In the genomic region with DNA sequence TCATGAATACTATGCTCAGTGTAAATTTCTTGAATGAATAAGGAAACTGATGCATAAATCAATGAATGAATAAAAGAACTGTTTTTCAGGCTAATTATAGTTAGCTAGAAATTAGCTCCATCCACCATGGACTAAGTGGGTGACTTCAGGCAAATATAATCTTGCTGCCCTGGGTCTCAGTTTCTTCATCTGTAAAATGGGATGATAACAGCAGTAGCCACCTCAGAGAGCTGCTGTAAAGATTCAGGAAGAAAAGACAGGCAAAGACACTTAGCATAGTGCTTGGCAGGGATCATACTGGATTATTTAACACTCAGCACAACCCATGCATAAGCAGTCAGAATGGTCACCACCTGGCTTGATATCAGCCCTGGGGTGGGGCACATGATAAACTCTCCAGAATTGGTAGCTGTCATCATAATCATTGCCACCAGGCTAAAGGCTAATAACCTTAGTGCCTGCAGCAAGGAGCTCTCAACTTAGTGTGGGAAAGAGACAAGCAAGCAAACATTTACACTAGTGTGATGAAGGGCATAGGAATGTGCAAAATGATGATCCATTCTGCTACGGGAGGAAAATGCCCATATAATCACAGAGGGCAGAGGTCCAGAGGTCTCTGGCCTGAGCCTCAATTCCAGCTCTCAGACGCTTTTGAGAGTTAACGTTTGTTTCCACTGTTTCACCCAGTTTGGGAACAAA, we compare ENCODE assay signal across 15 cellular contexts.
DNase-seq lines count a peak whose midpoint lies in the region; ATAC-seq and TF ChIP-seq lines count a peak whose summit lies in the region.
"Had no signal": no experiment of that assay in that cellular context is flagged by ENCODE, and none has a peak within 500 bp of the region (broad histone marks: within the 10 kb centered on the region; RNA-seq: fewer than 3 reads in every experiment).

No MANE protein-coding gene starts in this region.

- dilution Hi-C loops in mammary epithelial cell (cut with HindIII; ENCODE audit: low sequenced_read_pairs), result no loop called here

- H3K27me3 ChIP-seq in BJ (ENCODE audit: control insufficient read depth, insufficient read depth, low read length) (no peaks in the 10 kb centered on the region), MG63 (no peaks in the 10 kb centered on the region), mammary epithelial cell (ENCODE audit: insufficient read depth, low read length) (no peaks in the 10 kb centered on the region), liver (ENCODE audit: control insufficient read depth in 4 of 4, insufficient read depth in 4 of 4, low read length in 3 of 4) (no peaks in the 10 kb centered on the region)
- H3K27me3 ChIP-seq: BLaER1 had no signal

- no peak overlapping the region for H3K27ac ChIP-seq in mammary epithelial cell (ENCODE audit: insufficient read depth, low read depth, low read length)
- no peak overlapping the region for H3K27ac ChIP-seq in liver (ENCODE audit: low read depth in 1 of 2, low read length in 2 of 2)
- H3K27ac ChIP-seq: BLaER1 had no signal

- H3K79me2 ChIP-seq in mammary epithelial cell (ENCODE audit: insufficient read depth, low read length), result no peaks in the 10 kb centered on the region

- BruUV-seq in mammary epithelial cell (replicated peaks; lab: Mats Ljungman, UMichigan), result no TSS peak

- H3K36me3 ChIP-seq in BJ (ENCODE audit: control insufficient read depth, insufficient read depth, low read length) (no peaks in the 10 kb centered on the region), MG63 (no peaks in the 10 kb centered on the region), mammary epithelial cell (ENCODE audit: insufficient read depth, low read length) (no peaks in the 10 kb centered on the region), liver (ENCODE audit: control insufficient read depth in 4 of 4, insufficient read depth in 3 of 4, low read depth in 1 of 4, low read length in 3 of 4) (no peaks in the 10 kb centered on the region)
- H3K36me3 ChIP-seq: BLaER1 had no signal

- POLR2A ChIA-PET in BJ (lab: Charles Lee), result interaction anchor here (0.6 to 1.4 kb wide), 4 partner anchors 54 to 243 kb away, joined by 3 to 5 read pairs (median 4); a partner anchor contains a TSS

- TF ChIP-seq CTCF in BJ (IDR thresholded peaks at IDR 0.05; ENCODE audit: insufficient read depth, low read depth, low read length), result no peak
- TF ChIP-seq CTCF in mammary epithelial cell (conservative IDR thresholded peaks at IDR 0.05 in 1 of 2, IDR thresholded peaks at IDR 0.05 in 1 of 2; ENCODE audit: extremely low read depth in 1 of 2, insufficient read depth in 1 of 2, low read depth in 1 of 2, low read length in 2 of 2), result no peak
- no peak for TF ChIP-seq CTCF in liver (IDR thresholded peaks at IDR 0.05; ENCODE audit: low read depth, low read length, missing input control)

- CTCF ChIA-PET in BJ (lab: Yijun Ruan, JAX) (interaction anchor here (0.6 to 2.2 kb wide), 6 partner anchors 234 to 999 kb away, joined by 3 to 8 read pairs (median 4); a partner anchor contains a TSS), mammary epithelial cell (lab: Charles Lee; ENCODE audit: low non-redundant PET) (no interaction called here)

- H3K9ac ChIP-seq in mammary epithelial cell (ENCODE audit: insufficient read depth, low read length) (no peak overlapping the region), liver (ENCODE audit: low read depth in 1 of 2, low read length in 2 of 2) (no peak overlapping the region)
- H3K9ac ChIP-seq: BLaER1 had no signal

- no peak overlapping the region for H2AFZ ChIP-seq in mammary epithelial cell (ENCODE audit: low read depth, low read length)

- in situ Hi-C loops in mammary epithelial cell (cut with MboI; ENCODE audit: low sequenced_read_pairs in 2 of 2), result no loop called here

- ATAC-seq in GM18870 (IDR thresholded peaks at IDR 0.05; ENCODE audit: unreplicated experiment) (no peak), GM19324 (IDR thresholded peaks at IDR 0.05; ENCODE audit: low FRiP score, unreplicated experiment) (no peak)
- ATAC-seq: activated T-helper 17 cell treated with anti-CD3 and anti-CD28 coated beads, Interleukin-2, amount 50 U/mL, for 72 hours had no signal

- peak; percentile 74 for DNase-seq in BJ (ENCODE audit: low read depth)
- DNase-seq in MG63, result peak; percentile 83
- DNase-seq in mammary epithelial cell, result peak; percentile 40
- DNase-seq in HT-29 (ENCODE audit: low spot score), result no peak
- no peak for DNase-seq in RPMI8226
- DNase-seq: DND-41; KG1; NCI-H2029 treated with DMSO at 0.1 percent for 48 hours; retina; stimulated activated naive CD4-positive, alpha-beta T cell treated with Interleukin-2 at 50 U/mL for 16 hours had no signal

- peaks cover 3% of the 10 kb centered on the region for H3K9me3 ChIP-seq in MG63
- H3K9me3 ChIP-seq in mammary epithelial cell (replicated peaks; ENCODE audit: insufficient read depth, low read length), result no peaks in the 10 kb centered on the region
- peaks cover 0 to 3% (median 0%) of the 10 kb centered on the region in 4 donors for H3K9me3 ChIP-seq in liver (ENCODE audit: control insufficient read depth in 4 of 4, low read length in 3 of 4)

- no peak overlapping the region for H3K4me3 ChIP-seq in BJ (ENCODE audit: low read depth, low read length)
- no peak overlapping the region for H3K4me3 ChIP-seq in MG63
- no peak overlapping the region for H3K4me3 ChIP-seq in mammary epithelial cell (replicated peaks in 1 of 3; ENCODE audit: insufficient read depth in 1 of 3, low read depth in 2 of 3, low read length in 3 of 3)
- H3K4me3 ChIP-seq in liver (ENCODE audit: low read depth in 1 of 3, low read length in 3 of 3), result no peak overlapping the region
- H3K4me3 ChIP-seq: BLaER1 had no signal

- peak in 1 of 2 donors; percentile 9 for TF ChIP-seq RAD21 in liver (IDR thresholded peaks at IDR 0.05)

- H3K4me2 ChIP-seq in mammary epithelial cell (ENCODE audit: insufficient read depth, low read depth, low read length), result no peak overlapping the region
- H3K4me2 ChIP-seq: BLaER1 had no signal

- no peaks in the 10 kb centered on the region for H4K20me1 ChIP-seq in mammary epithelial cell (ENCODE audit: insufficient read depth, low read length)
- H4K20me1 ChIP-seq: BLaER1 had no signal

- H3K4me1 ChIP-seq in mammary epithelial cell (ENCODE audit: insufficient read depth, low read length), result peaks cover 24% of the 10 kb centered on the region
- no peaks in the 10 kb centered on the region for H3K4me1 ChIP-seq in liver (ENCODE audit: control insufficient read depth in 4 of 4, insufficient read depth in 4 of 4, low read length in 3 of 4)

- intact Hi-C loops in mammary epithelial cell (cut with micrococcal nuclease), result no loop called here

- WGBS in mammary epithelial cell (ENCODE audit: low coverage, missing lambda C conversion rate), result 37% methylated on average over 3 of the region's 3 CpGs
- WGBS in liver, result 37% methylated on average over 3 of the region's 3 CpGs

TF ChIP-seq in liver, 16 proteins besides CTCF, POLR2A, EP300 and RAD21 (continues in another document):
- TF ChIP-seq, protein P1, sequence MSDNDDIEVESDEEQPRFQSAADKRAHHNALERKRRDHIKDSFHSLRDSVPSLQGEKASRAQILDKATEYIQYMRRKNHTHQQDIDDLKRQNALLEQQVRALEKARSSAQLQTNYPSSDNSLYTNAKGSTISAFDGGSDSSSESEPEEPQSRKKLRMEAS (IDR thresholded peaks at IDR 0.05), result no peak
- TF ChIP-seq, protein P2, sequence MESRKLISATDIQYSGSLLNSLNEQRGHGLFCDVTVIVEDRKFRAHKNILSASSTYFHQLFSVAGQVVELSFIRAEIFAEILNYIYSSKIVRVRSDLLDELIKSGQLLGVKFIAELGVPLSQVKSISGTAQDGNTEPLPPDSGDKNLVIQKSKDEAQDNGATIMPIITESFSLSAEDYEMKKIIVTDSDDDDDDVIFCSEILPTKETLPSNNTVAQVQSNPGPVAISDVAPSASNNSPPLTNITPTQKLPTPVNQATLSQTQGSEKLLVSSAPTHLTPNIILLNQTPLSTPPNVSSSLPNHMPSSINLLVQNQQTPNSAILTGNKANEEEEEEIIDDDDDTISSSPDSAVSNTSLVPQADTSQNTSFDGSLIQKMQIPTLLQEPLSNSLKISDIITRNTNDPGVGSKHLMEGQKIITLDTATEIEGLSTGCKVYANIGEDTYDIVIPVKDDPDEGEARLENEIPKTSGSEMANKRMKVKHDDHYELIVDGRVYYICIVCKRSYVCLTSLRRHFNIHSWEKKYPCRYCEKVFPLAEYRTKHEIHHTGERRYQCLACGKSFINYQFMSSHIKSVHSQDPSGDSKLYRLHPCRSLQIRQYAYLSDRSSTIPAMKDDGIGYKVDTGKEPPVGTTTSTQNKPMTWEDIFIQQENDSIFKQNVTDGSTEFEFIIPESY (IDR thresholded peaks at IDR 0.05), result no peak
- TF ChIP-seq GABPA (IDR thresholded peaks at IDR 0.05 in 1 of 2, conservative IDR thresholded peaks at IDR 0.05 in 1 of 2) (no peak), YY1 (IDR thresholded peaks at IDR 0.05) (no peak), FOXA2 (IDR thresholded peaks at IDR 0.05) (no peak), JUND (IDR thresholded peaks at IDR 0.05) (no peak), SP1 (IDR thresholded peaks at IDR 0.05) (peak; percentile 6), HNF4A (conservative IDR thresholded peaks at IDR 0.05) (peak in 1 of 2 donors; percentile 19), FOXA1 (IDR thresholded peaks at IDR 0.05) (no peak), RXRA (IDR thresholded peaks at IDR 0.05) (peak in 1 of 2 donors; percentile 46)
- TF ChIP-seq, protein P3, sequence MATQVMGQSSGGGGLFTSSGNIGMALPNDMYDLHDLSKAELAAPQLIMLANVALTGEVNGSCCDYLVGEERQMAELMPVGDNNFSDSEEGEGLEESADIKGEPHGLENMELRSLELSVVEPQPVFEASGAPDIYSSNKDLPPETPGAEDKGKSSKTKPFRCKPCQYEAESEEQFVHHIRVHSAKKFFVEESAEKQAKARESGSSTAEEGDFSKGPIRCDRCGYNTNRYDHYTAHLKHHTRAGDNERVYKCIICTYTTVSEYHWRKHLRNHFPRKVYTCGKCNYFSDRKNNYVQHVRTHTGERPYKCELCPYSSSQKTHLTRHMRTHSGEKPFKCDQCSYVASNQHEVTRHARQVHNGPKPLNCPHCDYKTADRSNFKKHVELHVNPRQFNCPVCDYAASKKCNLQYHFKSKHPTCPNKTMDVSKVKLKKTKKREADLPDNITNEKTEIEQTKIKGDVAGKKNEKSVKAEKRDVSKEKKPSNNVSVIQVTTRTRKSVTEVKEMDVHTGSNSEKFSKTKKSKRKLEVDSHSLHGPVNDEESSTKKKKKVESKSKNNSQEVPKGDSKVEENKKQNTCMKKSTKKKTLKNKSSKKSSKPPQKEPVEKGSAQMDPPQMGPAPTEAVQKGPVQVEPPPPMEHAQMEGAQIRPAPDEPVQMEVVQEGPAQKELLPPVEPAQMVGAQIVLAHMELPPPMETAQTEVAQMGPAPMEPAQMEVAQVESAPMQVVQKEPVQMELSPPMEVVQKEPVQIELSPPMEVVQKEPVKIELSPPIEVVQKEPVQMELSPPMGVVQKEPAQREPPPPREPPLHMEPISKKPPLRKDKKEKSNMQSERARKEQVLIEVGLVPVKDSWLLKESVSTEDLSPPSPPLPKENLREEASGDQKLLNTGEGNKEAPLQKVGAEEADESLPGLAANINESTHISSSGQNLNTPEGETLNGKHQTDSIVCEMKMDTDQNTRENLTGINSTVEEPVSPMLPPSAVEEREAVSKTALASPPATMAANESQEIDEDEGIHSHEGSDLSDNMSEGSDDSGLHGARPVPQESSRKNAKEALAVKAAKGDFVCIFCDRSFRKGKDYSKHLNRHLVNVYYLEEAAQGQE (IDR thresholded peaks at IDR 0.05), result no peak

Comparison
In these comparisons a context has a peak if more than half of its experiments do, and no peak if none do; other contexts are left out.
1. DNase-seq: peak in BJ (single experiment), MG63 (single experiment) and mammary epithelial cell (single experiment); none in HT-29 (single experiment) and RPMI8226 (single experiment).